24 cellular contexts compared by ENCODE assay signal in the genomic region with DNA sequence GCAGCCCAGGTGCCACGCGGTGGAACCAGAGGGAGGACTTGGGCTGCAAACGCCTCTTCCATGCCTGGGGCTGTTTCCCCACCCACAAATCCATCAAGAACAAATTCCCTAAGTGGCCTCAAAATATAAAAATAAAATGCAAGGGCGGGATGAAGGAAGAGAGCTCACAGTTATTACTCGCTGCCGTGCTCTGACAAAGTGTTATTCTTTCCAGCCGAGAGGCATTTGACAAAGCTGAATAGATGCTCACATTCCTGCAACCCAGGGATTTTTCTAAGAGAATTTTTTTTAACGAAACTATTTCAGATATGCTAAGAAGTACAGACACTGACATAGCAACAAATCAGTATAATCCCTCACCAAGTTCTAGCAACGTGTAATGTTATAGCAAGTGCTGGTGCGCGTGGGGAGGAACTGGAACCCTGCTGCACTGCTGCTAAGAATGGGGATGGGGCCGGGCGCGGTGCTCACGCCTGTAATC.
A peak's percentile ranks its signal among the peaks of the same experiment; 100 is the strongest.
DNase-seq lines count a peak whose midpoint lies in the region; ATAC-seq and TF ChIP-seq lines count a peak whose summit lies in the region.
"Had no signal": no experiment of that assay in that cellular context is flagged by ENCODE, and none has a peak within 500 bp of the region (broad histone marks: within the 10 kb centered on the region; RNA-seq: fewer than 3 reads in every experiment).

No MANE protein-coding gene starts in this region.

- DNase-seq in natural killer cell treated with Interleukin-12 subunit alpha and Interleukin-12 subunit beta and Interleukin-15 and Interleukin-18, amount 100 ng/mL, for 72 hours (ENCODE audit: low spot score) = peak; percentile 8
- DNase-seq in natural killer cell (no peak), choroid plexus epithelial cell (ENCODE audit: low read depth) (peak; percentile 81), middle frontal gyrus (ENCODE audit: extremely low spot score, low spot score) (peak; percentile 19), type B pancreatic cell (ENCODE audit: extremely low spot score, unreplicated experiment) (no peak), right cardiac atrium (no peak), AG08396 (ENCODE audit: low spot score) (no peak)
- no peak for DNase-seq in activated CD4-positive, alpha-beta T cell treated with anti-CD3 and anti-CD28 coated beads, Interleukin-2, amount 50 U/mL, for 4 hours
- DNase-seq: activated B cell treated with CpG ODN at 0.5 μM for 24 hours; activated CD4-positive, alpha-beta memory T cell treated with anti-CD3 and anti-CD28 coated beads for 36 hours; activated effector memory CD4-positive, alpha-beta T cell treated with Interleukin-2 at 50 U/mL for 16 hours; activated naive CD8-positive, alpha-beta T cell treated with anti-CD3 and anti-CD28 coated beads, Interleukin-2, amount 10 ng/mL, durations not matched to agents 7 days and 5 days; Caco-2; DND-41; KBM-7; mesendoderm; MG63; naive thymus-derived CD8-positive, alpha-beta T cell; NCI-H1417 treated with DMSO at 0.1 percent for 48 hours; NCI-H446 had no signal

- H3K4me3 Mint-ChIP-seq in natural killer cell treated with Interleukin-12 subunit alpha and Interleukin-12 subunit beta and Interleukin-15 and Interleukin-18, amount 100 ng/mL, for 72 hours = no peak overlapping the region
- H3K4me3 Mint-ChIP-seq in natural killer cell = no peak overlapping the region
- peak overlapping the region; percentile 28 for H3K4me3 Mint-ChIP-seq in type B pancreatic cell
- H3K4me3 Mint-ChIP-seq: activated B cell treated with CpG ODN at 0.5 μM for 24 hours; activated CD4-positive, alpha-beta memory T cell treated with anti-CD3 and anti-CD28 coated beads for 36 hours; activated naive CD8-positive, alpha-beta T cell treated with anti-CD3 and anti-CD28 coated beads, Interleukin-2, amount 10 ng/mL, durations not matched to agents 7 days and 5 days; B cell; naive thymus-derived CD8-positive, alpha-beta T cell had no signal

- H3K4me1 ChIP-seq in right cardiac atrium (ENCODE audit: control insufficient read depth, insufficient read depth, low read length) = no peaks in the 10 kb centered on the region
- H3K4me1 ChIP-seq: Caco-2 had no signal

- no peak overlapping the region for H3K27ac ChIP-seq in right cardiac atrium (ENCODE audit: low read length)
- H3K27ac ChIP-seq: 22Rv1, cardiac muscle cell had no signal

- no peaks in the 10 kb centered on the region for H3K27me3 ChIP-seq in right cardiac atrium (ENCODE audit: control insufficient read depth, insufficient read depth)
- H3K27me3 ChIP-seq: cardiac muscle cell, MG63 had no signal

- H3K27me3 Mint-ChIP-seq in natural killer cell treated with Interleukin-12 subunit alpha and Interleukin-12 subunit beta and Interleukin-15 and Interleukin-18, amount 100 ng/mL, for 72 hours = no peaks in the 10 kb centered on the region
- H3K27me3 Mint-ChIP-seq in natural killer cell (ENCODE audit: low read depth in 2 of 2) (no peaks in the 10 kb centered on the region), type B pancreatic cell (no peaks in the 10 kb centered on the region)
- H3K27me3 Mint-ChIP-seq: activated B cell treated with CpG ODN at 0.5 μM for 24 hours; activated CD4-positive, alpha-beta memory T cell treated with anti-CD3 and anti-CD28 coated beads for 36 hours; activated naive CD8-positive, alpha-beta T cell treated with anti-CD3 and anti-CD28 coated beads, Interleukin-2, amount 10 ng/mL, durations not matched to agents 7 days and 5 days; B cell; naive thymus-derived CD8-positive, alpha-beta T cell had no signal

- no peaks in the 10 kb centered on the region for H3K36me3 Mint-ChIP-seq in natural killer cell treated with Interleukin-12 subunit alpha and Interleukin-12 subunit beta and Interleukin-15 and Interleukin-18, amount 100 ng/mL, for 72 hours
- no peaks in the 10 kb centered on the region for H3K36me3 Mint-ChIP-seq in natural killer cell
- H3K36me3 Mint-ChIP-seq in type B pancreatic cell = peaks cover 8% of the 10 kb centered on the region

- 89% methylated on average over 15 of the region's 15 CpGs for WGBS in right cardiac atrium

- no peaks in the 10 kb centered on the region for H3K9me3 ChIP-seq in right cardiac atrium (ENCODE audit: control insufficient read depth, low read length)
- H3K9me3 ChIP-seq: Caco-2, MG63 had no signal

- intact Hi-C loops in natural killer cell (cut with micrococcal nuclease) (no loop called here), right cardiac atrium (cut with DNase I) (no loop called here)

- no peak overlapping the region for H3K4me3 ChIP-seq in choroid plexus epithelial cell (ENCODE audit: low read depth, low read length)
- no peak overlapping the region for H3K4me3 ChIP-seq in right cardiac atrium (ENCODE audit: low read length)
- H3K4me3 ChIP-seq: cardiac muscle cell, MG63 had no signal

- TF ChIP-seq CTCF in natural killer cell (IDR thresholded peaks at IDR 0.05) = no peak
- no peak for TF ChIP-seq CTCF in choroid plexus epithelial cell (conservative IDR thresholded peaks at IDR 0.05; ENCODE audit: low read depth, low read length)
- TF ChIP-seq CTCF in type B pancreatic cell (conservative IDR thresholded peaks at IDR 0.05) = no peak

- peaks cover 3 to 13% of the 10 kb centered on the region in 2 donors for H3K4me1 Mint-ChIP-seq in natural killer cell treated with Interleukin-12 subunit alpha and Interleukin-12 subunit beta and Interleukin-15 and Interleukin-18, amount 100 ng/mL, for 72 hours (ENCODE audit: low read depth in 2 of 2)
- H3K4me1 Mint-ChIP-seq in natural killer cell (no peaks in the 10 kb centered on the region), type B pancreatic cell (ENCODE audit: unreplicated experiment) (peaks cover 26% of the 10 kb centered on the region)

- no peak overlapping the region for H3K27ac Mint-ChIP-seq in natural killer cell treated with Interleukin-12 subunit alpha and Interleukin-12 subunit beta and Interleukin-15 and Interleukin-18, amount 100 ng/mL, for 72 hours
- H3K27ac Mint-ChIP-seq in natural killer cell = no peak overlapping the region
- peak overlapping the region; percentile 79 for H3K27ac Mint-ChIP-seq in type B pancreatic cell
- H3K27ac Mint-ChIP-seq: activated B cell treated with CpG ODN at 0.5 μM for 24 hours; activated CD4-positive, alpha-beta memory T cell treated with anti-CD3 and anti-CD28 coated beads for 36 hours; activated naive CD8-positive, alpha-beta T cell treated with anti-CD3 and anti-CD28 coated beads, Interleukin-2, amount 10 ng/mL, durations not matched to agents 7 days and 5 days; B cell; naive thymus-derived CD8-positive, alpha-beta T cell had no signal

- no peaks in the 10 kb centered on the region for H3K9me3 Mint-ChIP-seq in natural killer cell treated with Interleukin-12 subunit alpha and Interleukin-12 subunit beta and Interleukin-15 and Interleukin-18, amount 100 ng/mL, for 72 hours
- H3K9me3 Mint-ChIP-seq in natural killer cell (no peaks in the 10 kb centered on the region), type B pancreatic cell (no peaks in the 10 kb centered on the region)
- H3K9me3 Mint-ChIP-seq: activated CD4-positive, alpha-beta memory T cell treated with anti-CD3 and anti-CD28 coated beads for 36 hours; activated naive CD8-positive, alpha-beta T cell treated with anti-CD3 and anti-CD28 coated beads, Interleukin-2, amount 10 ng/mL, durations not matched to agents 7 days and 5 days; naive thymus-derived CD8-positive, alpha-beta T cell had no signal

- no peak for ATAC-seq in natural killer cell treated with Interleukin-12 subunit alpha and Interleukin-12 subunit beta and Interleukin-15 and Interleukin-18, amount 100 ng/mL, for 72 hours
- ATAC-seq in natural killer cell = no peak
- ATAC-seq in right cardiac atrium = no peak
- ATAC-seq: naive thymus-derived CD8-positive, alpha-beta T cell; Right ventricle myocardium inferior had no signal

Comparison
In these comparisons a context has a peak if more than half of its experiments do, and no peak if none do; other contexts are left out.
1. DNase-seq: peak in natural killer cell treated with Interleukin-12 subunit alpha and Interleukin-12 subunit beta and Interleukin-15 and Interleukin-18, amount 100 ng/mL, for 72 hours (single experiment), choroid plexus epithelial cell (single experiment) and middle frontal gyrus (single experiment); none in natural killer cell (single experiment), type B pancreatic cell (single experiment), activated CD4-positive, alpha-beta T cell treated with anti-CD3 and anti-CD28 coated beads, Interleukin-2, amount 50 U/mL, for 4 hours (0 of 2), right cardiac atrium (0 of 3) and AG08396 (single experiment).